22 cellular contexts compared by ENCODE assay signal in the genomic region with DNA sequence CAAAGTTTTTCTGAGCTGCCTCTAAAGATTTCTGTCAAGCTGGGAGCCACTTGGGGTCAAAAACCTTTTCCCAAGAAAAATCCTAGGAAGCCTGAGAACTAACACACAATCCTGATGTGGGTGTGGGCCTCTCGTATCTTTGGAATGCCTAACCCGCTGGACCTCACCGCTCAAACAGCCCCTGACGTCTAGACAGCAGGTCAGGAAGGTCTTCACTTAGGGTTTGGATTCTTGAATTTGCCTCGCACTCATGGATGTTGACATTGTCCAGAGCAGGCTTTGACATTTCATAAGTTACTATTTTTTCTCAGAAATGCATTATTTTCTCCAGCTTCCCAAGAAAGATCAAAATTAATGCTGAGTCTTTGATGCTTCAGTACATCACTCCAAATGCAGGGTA. TPM values are rescaled to one million over a fixed set of nuclear protein-coding genes. Genes with fewer than 3 reads are reported as not detected.
DNase-seq lines count a peak whose midpoint lies in the region; ATAC-seq, FAIRE-seq and TF ChIP-seq lines count a peak whose summit lies in the region.
"Had no signal": no experiment of that assay in that cellular context is flagged by ENCODE, and none has a peak within 500 bp of the region (broad histone marks: within the 10 kb centered on the region; RNA-seq: fewer than 3 reads in every experiment).

No MANE protein-coding gene starts in this region.

- no peaks in the 10 kb centered on the region for H3K9me2 ChIP-seq in GM23338 (ENCODE audit: insufficient read depth)

- H3K9me3 ChIP-seq in RWPE2 (ENCODE audit: severe bottlenecking) (no peaks in the 10 kb centered on the region), osteoblast (ENCODE audit: low read depth, low read length) (no peaks in the 10 kb centered on the region), pancreas (no peaks in the 10 kb centered on the region)
- H3K9me3 ChIP-seq: BE2C had no signal

- H3K4me2 ChIP-seq in GM23338 = no peak overlapping the region
- H3K4me2 ChIP-seq in osteoblast (ENCODE audit: insufficient read depth, low read length) = no peak overlapping the region

- no peaks in the 10 kb centered on the region for H3K27me3 ChIP-seq in RWPE2 (ENCODE audit: insufficient read depth, poor library complexity, severe bottlenecking)
- H3K27me3 ChIP-seq in GM23338 (ENCODE audit: insufficient read depth) = no peaks in the 10 kb centered on the region
- no peaks in the 10 kb centered on the region for H3K27me3 ChIP-seq in osteoblast (ENCODE audit: insufficient read depth, low read length)
- H3K27me3 ChIP-seq in pancreas = no peaks in the 10 kb centered on the region
- H3K27me3 ChIP-seq: BE2C had no signal

- peaks cover 65% of the 10 kb centered on the region for H3K4me1 Mint-ChIP-seq in mesothelial cell of epicardium
- peaks cover 7% of the 10 kb centered on the region for H3K4me1 Mint-ChIP-seq in GM23338

- no peak for TF ChIP-seq CTCF in RWPE2 (IDR thresholded peaks at IDR 0.05; ENCODE audit: poor library complexity, severe bottlenecking)
- no peak for TF ChIP-seq CTCF in fibroblast of pulmonary artery (IDR thresholded peaks at IDR 0.05; ENCODE audit: low read length, missing control alignments)
- no peak for TF ChIP-seq CTCF in mesothelial cell of epicardium (IDR thresholded peaks at IDR 0.05; ENCODE audit: unreplicated experiment)
- TF ChIP-seq CTCF in GM23338 (conservative IDR thresholded peaks at IDR 0.05; ENCODE audit: low read depth in 2 of 2) = no peak
- TF ChIP-seq CTCF in osteoblast (IDR thresholded peaks at IDR 0.05; ENCODE audit: extremely low read depth, low read depth, low read length) = no peak
- no peak for TF ChIP-seq CTCF in pancreas (IDR thresholded peaks at IDR 0.05)

- H4K20me1 ChIP-seq in GM23338 (replicated peaks; ENCODE audit: insufficient read depth) (0 out of 2 replicates have a peak, but pooled peaks cover 7% of the 10 kb centered on the region), osteoblast (ENCODE audit: insufficient read depth, low read length) (peaks cover 15% of the 10 kb centered on the region)

- no peak for FAIRE-seq in pancreas (lab: Jason Lieb, UNC)
- FAIRE-seq: endometrium, GM18507 had no signal

- H3K36me3 ChIP-seq in RWPE2 (ENCODE audit: low read depth) (no peaks in the 10 kb centered on the region; the same call in 1 of the 2 replicates), GM23338 (ENCODE audit: insufficient read depth) (no peaks in the 10 kb centered on the region), osteoblast (ENCODE audit: insufficient read depth, low read length) (no peaks in the 10 kb centered on the region), pancreas (no peaks in the 10 kb centered on the region)
- H3K36me3 ChIP-seq: BE2C had no signal

- H3K4me3 Mint-ChIP-seq in mesothelial cell of epicardium = no peak overlapping the region
- H3K4me3 Mint-ChIP-seq in GM23338 = no peak overlapping the region
- H3K4me3 Mint-ChIP-seq: activated CD8-positive, alpha-beta T cell treated with anti-CD3 and anti-CD28 coated beads, Interleukin-2, amount 10 ng/mL, durations not matched to agents 7 days and 5 days; activated T-cell treated with anti-CD3 and anti-CD28 coated beads, Interleukin-2, amount 50 U/mL, for 24 hours; brain; H9 had no signal

- H3K27me3 Mint-ChIP-seq in mesothelial cell of epicardium (ENCODE audit: low read depth) = no peaks in the 10 kb centered on the region
- no peaks in the 10 kb centered on the region for H3K27me3 Mint-ChIP-seq in GM23338 (ENCODE audit: insufficient read depth, low read depth, poor library complexity)
- H3K27me3 Mint-ChIP-seq: activated T-cell treated with anti-CD3 and anti-CD28 coated beads, Interleukin-2, amount 50 U/mL, for 24 hours; brain had no signal

- WGBS in pancreas, 2 donors = 71 to 78% methylated on average over 5 of the region's 5 CpGs

- H3K36me3 Mint-ChIP-seq in mesothelial cell of epicardium (no peaks in the 10 kb centered on the region), GM23338 (ENCODE audit: low read depth) (no peaks in the 10 kb centered on the region)
- H3K36me3 Mint-ChIP-seq: brain had no signal

- peak overlapping the region; percentile 92 for H3K27ac Mint-ChIP-seq in mesothelial cell of epicardium
- H3K27ac Mint-ChIP-seq in GM23338 = no peak overlapping the region
- H3K27ac Mint-ChIP-seq: activated CD8-positive, alpha-beta T cell treated with anti-CD3 and anti-CD28 coated beads, Interleukin-2, amount 10 ng/mL, durations not matched to agents 7 days and 5 days; activated T-cell treated with anti-CD3 and anti-CD28 coated beads, Interleukin-2, amount 50 U/mL, for 24 hours; H9 had no signal

- H3F3A ChIP-seq in GM23338 (replicated peaks; ENCODE audit: low read depth) = no peaks in the 10 kb centered on the region

- intact Hi-C loops in pancreas (cut with DNase I) = no loop called here

- ATAC-seq in RWPE2 (ENCODE audit: low read depth) = no peak
- ATAC-seq in HG03025 (IDR thresholded peaks at IDR 0.05; ENCODE audit: low FRiP score, unreplicated experiment) = no peak
- ATAC-seq in GM23338 = no peak
- no peak for ATAC-seq in pancreas
- ATAC-seq: activated CD8-positive, alpha-beta T cell treated with anti-CD3 and anti-CD28 coated beads, Interleukin-2, amount 10 ng/mL, durations not matched to agents 7 days and 5 days; left cardiac atrium had no signal

- H3K79me2 ChIP-seq in GM23338 (replicated peaks; ENCODE audit: insufficient read depth) (peaks cover 43% of the 10 kb centered on the region), osteoblast (ENCODE audit: insufficient read depth, low read length) (peaks cover 44% of the 10 kb centered on the region)

- H3K27ac ChIP-seq in RWPE2 (ENCODE audit: poor library complexity, severe bottlenecking) = peak overlapping the region; percentile 26
- H3K27ac ChIP-seq in GM23338 (ENCODE audit: low read depth) = no peak overlapping the region
- no peak overlapping the region for H3K27ac ChIP-seq in osteoblast (ENCODE audit: low read depth, low read length)
- no peak overlapping the region for H3K27ac ChIP-seq in pancreas

- H2AFZ ChIP-seq in GM23338 (no peak overlapping the region), osteoblast (ENCODE audit: low read length) (no peak overlapping the region)

- H3K4me1 ChIP-seq in RWPE2 (ENCODE audit: insufficient read depth, poor library complexity, severe bottlenecking) (peaks cover 34% of the 10 kb centered on the region), GM23338 (ENCODE audit: insufficient read depth) (no peaks in the 10 kb centered on the region), osteoblast (ENCODE audit: insufficient read depth, low read length) (peaks cover 20% of the 10 kb centered on the region), pancreas (peaks cover 0 to 18% (median 13%) of the 10 kb centered on the region in 3 donors)

- no peak overlapping the region for H3K4me3 ChIP-seq in RWPE2 (ENCODE audit: severe bottlenecking)
- H3K4me3 ChIP-seq in fibroblast of pulmonary artery (replicated peaks; ENCODE audit: low read depth, low read length) = no peak overlapping the region
- no peak overlapping the region for H3K4me3 ChIP-seq in GM23338
- H3K4me3 ChIP-seq in osteoblast (ENCODE audit: insufficient read depth, low read length) = no peak overlapping the region
- H3K4me3 ChIP-seq in pancreas = no peak overlapping the region

- H3K9me3 Mint-ChIP-seq in mesothelial cell of epicardium (no peaks in the 10 kb centered on the region), GM23338 (no peaks in the 10 kb centered on the region)
- H3K9me3 Mint-ChIP-seq: activated T-cell treated with anti-CD3 and anti-CD28 coated beads, Interleukin-2, amount 50 U/mL, for 24 hours; brain; H9 had no signal

- DNase-seq in A172 (ENCODE audit: low spot score) = peak; percentile 33
- no peak for DNase-seq in RWPE2 (ENCODE audit: low spot score)
- peak; percentile 34 for DNase-seq in fibroblast of pulmonary artery (ENCODE audit: low read depth)
- no peak for DNase-seq in mesothelial cell of epicardium (ENCODE audit: low spot score in 2 of 2, unreplicated experiment in 2 of 2)
- DNase-seq in GM23338 (ENCODE audit: low spot score) = no peak
- DNase-seq in osteoblast (ENCODE audit: insufficient read length, low spot score, missing footprints) = no peak
- no peak for DNase-seq in pancreas
- DNase-seq: 8988T; activated CD8-positive, alpha-beta T cell treated with anti-CD3 and anti-CD28 coated beads, Interleukin-2, amount 10 ng/mL, durations not matched to agents 7 days and 5 days; activated naive CD4-positive, alpha-beta T cell treated with anti-CD3 and anti-CD28 coated beads, Interleukin-2, amount 50 U/mL, for 16 hours; activated T-cell treated with anti-CD3 and anti-CD28 coated beads, Interleukin-2, amount 50 U/mL, for 24 hours; BE2C; foreskin fibroblast; H9; left cardiac atrium; NCI-H1092 treated with DMSO at 0.1 percent for 48 hours; NCI-H510A; retina had no signal

TF ChIP-seq in GM23338, 12 proteins besides CTCF, POLR2A, EP300 and RAD21 (continues in another document):
- TF ChIP-seq EZH2 (IDR thresholded peaks at IDR 0.05; ENCODE audit: low read depth, unreplicated experiment) (no peak), EZH2phosphoT487 (IDR thresholded peaks at IDR 0.05; ENCODE audit: unreplicated experiment) (no peak)

RNA-seq across cellular contexts. Expression of a gene that starts 18.9 kb away (rescaled TPM):
- 31.6 and 31.9 TPM in 2 replicates for total RNA-seq in A172 (2014; rRNA removed; shearing (Covaris generic))
- 27.1 to 29.7 TPM (median 27.3 TPM) in 3 replicates for total RNA-seq in mesothelial cell of epicardium
- total RNA-seq in GM23338 (2014; rRNA removed; shearing (Covaris generic)) = 13.4 and 17.7 TPM in 2 replicates
- polyA plus RNA-seq in GM23338 (2016; fragmentation: Nextera tagmentation; extraction: Ambion mirVana) = 5.6 and 7.5 TPM in 2 replicates
- 17.7 and 20.6 TPM in 2 replicates for total RNA-seq in osteoblast
- 10 to 100 TPM; 19.5 to 30.3 (median 26.5) TPM for total RNA-seq in pancreas
- polyA plus RNA-seq in pancreas = 1 to 10 TPM; 8.9 TPM

Comparison
In these comparisons a context has a peak if more than half of its experiments do, and no peak if none do; other contexts are left out.
1. DNase-seq: peak in A172 (single experiment) and fibroblast of pulmonary artery (single experiment); none in RWPE2 (single experiment), mesothelial cell of epicardium (0 of 2), GM23338 (single experiment), osteoblast (single experiment) and pancreas (0 of 6).